8 cellular contexts compared by ENCODE assay signal in genomic region chr7:150367677-150368097, GRCh38. TPM values are rescaled to one million over a fixed set of nuclear protein-coding genes. Genes with fewer than 3 reads are reported as not detected.
A peak's percentile ranks its signal among the peaks of the same experiment; 100 is the strongest.
DNase-seq lines count a peak whose midpoint lies in the region; ATAC-seq, FAIRE-seq and TF ChIP-seq lines count a peak whose summit lies in the region.

No MANE protein-coding gene starts in this region.

- POLR2A ChIA-PET in Panc1 (lab: Charles Lee): interaction anchor here (1.8 kb wide), 1 partner anchor 10 kb away, joined by 10 read pairs; no protein-coding TSS in a partner anchor
- POLR2A ChIA-PET in endothelial cell of umbilical vein (lab: Charles Lee): no interaction called here

- H3K9me1 ChIP-seq in endothelial cell of umbilical vein (replicated peaks; ENCODE audit: control insufficient read depth, extremely low read depth, insufficient read depth, low read length): no peaks in the 10 kb centered on the region

- H3K4me1 ChIP-seq in Panc1 (ENCODE audit: control insufficient read depth, insufficient read depth, low read length): peaks cover 35% of the 10 kb centered on the region
- peaks cover 26% of the 10 kb centered on the region for H3K4me1 ChIP-seq in endothelial cell of umbilical vein (ENCODE audit: control insufficient read depth, extremely low read depth, insufficient read depth, low read length)
- H3K4me1 ChIP-seq in parathyroid adenoma: peaks cover 12% of the 10 kb centered on the region

- CTCF ChIA-PET in Panc1 (lab: Charles Lee): no interaction called here
- CTCF ChIA-PET in endothelial cell of umbilical vein (lab: Charles Lee): interaction anchor here (0.6 to 2.1 kb wide), 3 partner anchors 13 to 1221 kb away, joined by 3 to 8 read pairs (median 3); no protein-coding TSS in a partner anchor

- TF ChIP-seq POLR2A in endothelial cell of umbilical vein (IDR thresholded peaks at IDR 0.05; ENCODE audit: low read depth, low read length): no peak

- no peak for FAIRE-seq in endothelial cell of umbilical vein (lab: Jason Lieb, UNC)

- H3K9me3 ChIP-seq in Panc1 (ENCODE audit: control insufficient read depth, insufficient read depth, low read depth, low read length) (no peaks in the 10 kb centered on the region), endothelial cell of umbilical vein (replicated peaks; ENCODE audit: control insufficient read depth, insufficient read depth, low read length) (no peaks in the 10 kb centered on the region), parathyroid adenoma (ENCODE audit: control insufficient read depth, low read length) (no peaks in the 10 kb centered on the region)

- DNase-seq in NCI-H82 treated with DMSO at 0.1 percent for 48 hours (lab: John Stamatoyannopoulos, UW; ENCODE audit: unreplicated experiment) (peak; percentile 31), NCI-H82 (lab: John Stamatoyannopoulos, UW) (no peak), Panc1 (ENCODE audit: low read depth, low spot score) (no peak), endothelial cell of umbilical vein (ENCODE audit: low read depth, low spot score) (no peak)

- intact Hi-C loops in Panc1 (cut with micrococcal nuclease; ENCODE audit: unreplicated experiment) (no loop called here), endothelial cell of umbilical vein (cut with micrococcal nuclease) (loop anchor here (5.0 kb wide), 2 partner anchors 265 to 625 kb away; partner anchors contain the start of genes GIMAP6 and NOS3)

- H3K9ac ChIP-seq in endothelial cell of umbilical vein (replicated peaks; ENCODE audit: extremely low read depth, insufficient read depth, low read length) (peak overlapping the region; percentile 84), parathyroid adenoma (peak overlapping the region; percentile 94)

- TF ChIP-seq CTCF in Panc1 (IDR thresholded peaks at IDR 0.05) (no peak), endothelial cell of umbilical vein (IDR thresholded peaks at IDR 0.05; ENCODE audit: extremely low read depth in 1 of 2, insufficient read depth in 1 of 2, low read depth in 1 of 2, low read length in 2 of 2) (no peak), parathyroid adenoma (IDR thresholded peaks at IDR 0.05) (no peak)

- in situ Hi-C loops in Panc1 (cut with HindIII; ENCODE audit: low pct_unique_long_range_greater_than_20kb, low sequenced_read_pairs): no loop called here

- H3K36me3 ChIP-seq in Panc1 (ENCODE audit: control insufficient read depth, insufficient read depth, low read length): peaks cover 5% of the 10 kb centered on the region
- peaks cover 9 to 22% of the 10 kb centered on the region in 2 experiments for H3K36me3 ChIP-seq in endothelial cell of umbilical vein (ENCODE audit: control insufficient read depth in 2 of 2, extremely low read depth in 1 of 2, insufficient read depth in 2 of 2, low read length in 2 of 2)
- no peaks in the 10 kb centered on the region for H3K36me3 ChIP-seq in parathyroid adenoma (ENCODE audit: control insufficient read depth, insufficient read depth, low read length)

- H3K27ac ChIP-seq in Panc1 (ENCODE audit: low read length) (peak overlapping the region; percentile 96), endothelial cell of umbilical vein (ENCODE audit: insufficient read depth, low read depth, low read length) (peak overlapping the region; percentile 57), parathyroid adenoma (peak overlapping the region; percentile 90)

- H2AFZ ChIP-seq in endothelial cell of umbilical vein (ENCODE audit: low read depth, low read length) (peak overlapping the region; percentile 76), parathyroid adenoma (peak overlapping the region; percentile 100)

- dilution Hi-C loops in endothelial cell of umbilical vein (cut with MboI; ENCODE audit: extremely low pct_ligation_motif_present, low sequenced_read_pairs): no loop called here

- H3K27me3 ChIP-seq in Panc1 (ENCODE audit: control insufficient read depth, insufficient read depth, low read length) (no peaks in the 10 kb centered on the region), endothelial cell of umbilical vein (ENCODE audit: control insufficient read depth in 2 of 2, insufficient read depth in 2 of 2, low read length in 2 of 2) (no peaks in the 10 kb centered on the region), parathyroid adenoma (ENCODE audit: control insufficient read depth, insufficient read depth, low read length) (no peaks in the 10 kb centered on the region)

- H3K79me2 ChIP-seq in endothelial cell of umbilical vein (ENCODE audit: control insufficient read depth, insufficient read depth, low read length) (peaks cover 39% of the 10 kb centered on the region), parathyroid adenoma (peaks cover 21% of the 10 kb centered on the region)

- ATAC-seq in Panc1 (peak; percentile 78), HG03135 (IDR thresholded peaks at IDR 0.05; ENCODE audit: unreplicated experiment) (no peak), GM19395 (IDR thresholded peaks at IDR 0.05; ENCODE audit: unreplicated experiment) (no peak), HG03108 (IDR thresholded peaks at IDR 0.05; ENCODE audit: unreplicated experiment) (no peak)

- H4K20me1 ChIP-seq in endothelial cell of umbilical vein (replicated peaks; ENCODE audit: control insufficient read depth, extremely low read depth, insufficient read depth, low read length): no peaks in the 10 kb centered on the region

- H3K4me2 ChIP-seq in endothelial cell of umbilical vein (ENCODE audit: insufficient read depth, low read length) (peak overlapping the region; percentile 78), parathyroid adenoma (ENCODE audit: low read length) (peak overlapping the region; percentile 86)

- H3K4me3 ChIP-seq in Panc1 (ENCODE audit: low read depth in 2 of 2, low read length in 2 of 2): peak overlapping the region; percentile 96 to 97
- H3K4me3 ChIP-seq in endothelial cell of umbilical vein (replicated peaks in 1 of 3; ENCODE audit: insufficient read depth in 1 of 3, low read depth in 1 of 3, low read length in 3 of 3): peak overlapping the region in 1 of 3 experiments; percentile 79
- peak overlapping the region; percentile 88 for H3K4me3 ChIP-seq in parathyroid adenoma (ENCODE audit: low read depth, low read length)

- BruUV-seq in Panc1 (replicated peaks; lab: Mats Ljungman, UMichigan): no TSS peak
- BruUV-seq in endothelial cell of umbilical vein (replicated peaks; lab: Mats Ljungman, UMichigan): no TSS peak

RNA-seq across cellular contexts. Expression of gene REPIN1, which starts 0.9 kb away (rescaled TPM):
- total RNA-seq in Panc1 (2021; ENCODE audit: unreplicated experiment) (209 TPM), endothelial cell of umbilical vein (139 and 140 TPM in 2 replicates)
- 158 TPM for polyA plus RNA-seq in Panc1 (2012; ENCODE audit: insufficient read length)
- polyA plus RNA-seq in endothelial cell of umbilical vein: 108 and 116 TPM in 2 replicates
- 75.8 and 97.4 TPM in 2 replicates for polyA plus RNA-seq in endothelial cell of umbilical vein (2011; cell fraction: cytosol; rRNA removed)
- polyA plus RNA-seq in endothelial cell of umbilical vein (2011; cell fraction: nucleus; rRNA removed): 109 and 118 TPM in 2 replicates
- polyA plus RNA-seq in endothelial cell of umbilical vein (2012): 79.2 and 83.8 TPM in 2 replicates
- polyA minus RNA-seq in endothelial cell of umbilical vein: 62.8 and 65.7 TPM in 2 replicates
- 54.0 TPM for polyA minus RNA-seq in endothelial cell of umbilical vein (2011; cell fraction: cytosol; rRNA and poly(A)+ RNA removed)
- 37.4 and 48.4 TPM in 2 replicates for polyA minus RNA-seq in endothelial cell of umbilical vein (2011; cell fraction: nucleus; rRNA and poly(A)+ RNA removed)

RNA-seq across cellular contexts. Expression of gene ZNF775, which starts 11.4 kb away (rescaled TPM):
- 14.7 TPM for total RNA-seq in Panc1 (2021; ENCODE audit: unreplicated experiment)
- polyA plus RNA-seq in Panc1 (2012; ENCODE audit: insufficient read length): 14.8 TPM
- 8.3 and 9.7 TPM in 2 replicates for total RNA-seq in endothelial cell of umbilical vein
- 5.8 and 7.4 TPM in 2 replicates for polyA plus RNA-seq in endothelial cell of umbilical vein
- 2.6 and 4.3 TPM in 2 replicates for polyA plus RNA-seq in endothelial cell of umbilical vein (2011; cell fraction: cytosol; rRNA removed)
- 2.7 and 3.0 TPM in 2 replicates for polyA plus RNA-seq in endothelial cell of umbilical vein (2011; cell fraction: nucleus; rRNA removed)
- 3.6 and 5.0 TPM in 2 replicates for polyA plus RNA-seq in endothelial cell of umbilical vein (2012)
- polyA minus RNA-seq in endothelial cell of umbilical vein: 2.3 and 3.7 TPM in 2 replicates
- 1.0 TPM for polyA minus RNA-seq in endothelial cell of umbilical vein (2011; cell fraction: cytosol; rRNA and poly(A)+ RNA removed)
- polyA minus RNA-seq in endothelial cell of umbilical vein (2011; cell fraction: nucleus; rRNA and poly(A)+ RNA removed): 0.58 and 2.4 TPM in 2 replicates

RNA-seq across cellular contexts. Expression of gene RARRES2, which starts 26.3 kb away (rescaled TPM):
- total RNA-seq in Panc1 (2021; ENCODE audit: unreplicated experiment): 1.1 TPM
- not detected for polyA plus RNA-seq in Panc1 (2012; ENCODE audit: insufficient read length)
- total RNA-seq in endothelial cell of umbilical vein: not detected in 2 replicates
- 0.24 TPM in 1 of 2 replicates, not detected in the other for polyA plus RNA-seq in endothelial cell of umbilical vein
- not detected in 2 replicates for polyA plus RNA-seq in endothelial cell of umbilical vein (2011; cell fraction: cytosol; rRNA removed)
- not detected in 2 replicates for polyA plus RNA-seq in endothelial cell of umbilical vein (2011; cell fraction: nucleus; rRNA removed)
- 0.98 TPM in 1 of 2 replicates, not detected in the other for polyA plus RNA-seq in endothelial cell of umbilical vein (2012)
- polyA minus RNA-seq in endothelial cell of umbilical vein: 0.57 TPM in 1 of 2 replicates, not detected in the other
- not detected for polyA minus RNA-seq in endothelial cell of umbilical vein (2011; cell fraction: cytosol; rRNA and poly(A)+ RNA removed)
- polyA minus RNA-seq in endothelial cell of umbilical vein (2011; cell fraction: nucleus; rRNA and poly(A)+ RNA removed): not detected in 2 replicates

RNA-seq across cellular contexts. Expression of gene ACTR3C, which starts 44.3 kb away (rescaled TPM):
- 6.5 TPM for total RNA-seq in Panc1 (2021; ENCODE audit: unreplicated experiment)
- 2.8 TPM for polyA plus RNA-seq in Panc1 (2012; ENCODE audit: insufficient read length)
- 0.69 TPM in 1 of 2 replicates, not detected in the other for total RNA-seq in endothelial cell of umbilical vein
- polyA plus RNA-seq in endothelial cell of umbilical vein: 0.24 and 0.33 TPM in 2 replicates
- 0.18 and 0.25 TPM in 2 replicates for polyA plus RNA-seq in endothelial cell of umbilical vein (2011; cell fraction: cytosol; rRNA removed)
- polyA plus RNA-seq in endothelial cell of umbilical vein (2011; cell fraction: nucleus; rRNA removed): 0.06 and 0.66 TPM in 2 replicates
- polyA plus RNA-seq in endothelial cell of umbilical vein (2012): 1.4 and 1.6 TPM in 2 replicates
- 1.1 and 2.4 TPM in 2 replicates for polyA minus RNA-seq in endothelial cell of umbilical vein
- 10.3 TPM for polyA minus RNA-seq in endothelial cell of umbilical vein (2011; cell fraction: cytosol; rRNA and poly(A)+ RNA removed)
- polyA minus RNA-seq in endothelial cell of umbilical vein (2011; cell fraction: nucleus; rRNA and poly(A)+ RNA removed): 0.63 and 0.87 TPM in 2 replicates

RNA-seq across cellular contexts. Expression of gene LRRC61, which starts 44.5 kb away (rescaled TPM):
- total RNA-seq in Panc1 (2021; ENCODE audit: unreplicated experiment) (13.8 TPM), endothelial cell of umbilical vein (0.39 TPM in 1 of 2 replicates, not detected in the other)
- 24.0 TPM for polyA plus RNA-seq in Panc1 (2012; ENCODE audit: insufficient read length)
- polyA plus RNA-seq in endothelial cell of umbilical vein: 0.72 TPM in 2 replicates
- polyA plus RNA-seq in endothelial cell of umbilical vein (2011; cell fraction: cytosol; rRNA removed): 0.65 and 0.82 TPM in 2 replicates
- 0.24 TPM in 1 of 2 replicates, not detected in the other for polyA plus RNA-seq in endothelial cell of umbilical vein (2011; cell fraction: nucleus; rRNA removed)
- polyA plus RNA-seq in endothelial cell of umbilical vein (2012): 1.6 and 2.1 TPM in 2 replicates
- 0.32 and 2.1 TPM in 2 replicates for polyA minus RNA-seq in endothelial cell of umbilical vein
- 38.1 TPM for polyA minus RNA-seq in endothelial cell of umbilical vein (2011; cell fraction: cytosol; rRNA and poly(A)+ RNA removed)
- polyA minus RNA-seq in endothelial cell of umbilical vein (2011; cell fraction: nucleus; rRNA and poly(A)+ RNA removed): 1.3 and 1.9 TPM in 2 replicates
